Comparison of ENCODE assay signal across 14 cellular contexts in genomic region chr11:60845338-60845737, GRCh38. TPM values are rescaled to one million over a fixed set of nuclear protein-coding genes. Genes with fewer than 3 reads are reported as not detected.
DNase-seq lines count a peak whose midpoint lies in the region; ATAC-seq and TF ChIP-seq lines count a peak whose summit lies in the region.
"Had no signal": no experiment of that assay in that cellular context is flagged by ENCODE, and none has a peak within 500 bp of the region (broad histone marks: within the 10 kb centered on the region; RNA-seq: fewer than 3 reads in every experiment).

No MANE protein-coding gene starts in this region.

- no peak for TF ChIP-seq CTCF in HFFc6 (IDR thresholded peaks at IDR 0.05)

- peaks cover 4% of the 10 kb centered on the region for H3K36me3 ChIP-seq in CD4-positive, alpha-beta memory T cell (ENCODE audit: insufficient read depth, low read length)

- no peaks in the 10 kb centered on the region for H3K27me3 Mint-ChIP-seq in CD4-positive, alpha-beta memory T cell
- peaks cover 2% of the 10 kb centered on the region for H3K27me3 Mint-ChIP-seq in HFFc6 (ENCODE audit: insufficient read depth)
- no peaks in the 10 kb centered on the region for H3K27me3 Mint-ChIP-seq in activated naive CD8-positive, alpha-beta T cell treated with anti-CD3 and anti-CD28 coated beads for 36 hours
- H3K27me3 Mint-ChIP-seq in naive thymus-derived CD8-positive, alpha-beta T cell, result peaks cover 0 to 3% (median 0%) of the 10 kb centered on the region in 5 donors

- H3K27ac Mint-ChIP-seq in CD4-positive, alpha-beta memory T cell, result peak overlapping the region in 4 of 7 donors; percentile 58 to 77 (median 67)
- H3K27ac Mint-ChIP-seq in HFFc6, result peak overlapping the region; percentile 57
- no peak overlapping the region for H3K27ac Mint-ChIP-seq in activated naive CD8-positive, alpha-beta T cell treated with anti-CD3 and anti-CD28 coated beads for 36 hours
- peak overlapping the region in 6 of 10 donors; percentile 60 to 82 (median 72) for H3K27ac Mint-ChIP-seq in naive thymus-derived CD8-positive, alpha-beta T cell

- H3K27ac ChIP-seq in CD4-positive, alpha-beta memory T cell (ENCODE audit: low read depth, low read length), result no peak overlapping the region
- H3K27ac ChIP-seq: HL-60, skin epidermis, thyroid gland had no signal

- DNase-seq in CD4-positive, alpha-beta memory T cell, result no peak
- DNase-seq in HFFc6, result no peak
- DNase-seq in activated naive CD8-positive, alpha-beta T cell treated with anti-CD3 and anti-CD28 coated beads for 36 hours, result no peak
- no peak for DNase-seq in naive thymus-derived CD8-positive, alpha-beta T cell
- no peak for DNase-seq in ACHN
- DNase-seq in NCI-H2029 (lab: John Stamatoyannopoulos, UW), result no peak
- DNase-seq in NCI-H146 treated with DMSO at 0.1 percent for 48 hours (lab: John Stamatoyannopoulos, UW; ENCODE audit: unreplicated experiment), result no peak
- DNase-seq: kidney, MG63, RPMI8226, thyroid gland had no signal

- H3K4me3 ChIP-seq in CD4-positive, alpha-beta memory T cell (ENCODE audit: low read length in 2 of 2), result no peak overlapping the region
- H3K4me3 ChIP-seq: MG63, thyroid gland had no signal

- H3K9me3 Mint-ChIP-seq in CD4-positive, alpha-beta memory T cell, result peaks cover 0 to 3% (median 0%) of the 10 kb centered on the region in 8 donors
- H3K9me3 Mint-ChIP-seq in HFFc6, result no peaks in the 10 kb centered on the region
- H3K9me3 Mint-ChIP-seq in activated naive CD8-positive, alpha-beta T cell treated with anti-CD3 and anti-CD28 coated beads for 36 hours, result no peaks in the 10 kb centered on the region
- no peaks in the 10 kb centered on the region for H3K9me3 Mint-ChIP-seq in naive thymus-derived CD8-positive, alpha-beta T cell

- intact Hi-C loops in CD4-positive, alpha-beta memory T cell (cut with micrococcal nuclease), result no loop called here

- H3K4me1 Mint-ChIP-seq in CD4-positive, alpha-beta memory T cell, result peaks cover 28 to 52% (median 41%) of the 10 kb centered on the region in 4 donors
- peaks cover 42% of the 10 kb centered on the region for H3K4me1 Mint-ChIP-seq in HFFc6 (ENCODE audit: low read depth)
- H3K4me1 Mint-ChIP-seq in activated naive CD8-positive, alpha-beta T cell treated with anti-CD3 and anti-CD28 coated beads for 36 hours, result peaks cover 36% of the 10 kb centered on the region
- H3K4me1 Mint-ChIP-seq in naive thymus-derived CD8-positive, alpha-beta T cell, result peaks cover 32 to 52% (median 44%) of the 10 kb centered on the region in 4 donors

- peak overlapping the region in 3 of 8 donors; percentile 3 to 99 (median 96) for H3K4me3 Mint-ChIP-seq in CD4-positive, alpha-beta memory T cell
- peak overlapping the region; percentile 97; the same call in 1 of the 2 replicates for H3K4me3 Mint-ChIP-seq in HFFc6
- peak overlapping the region; percentile 89 for H3K4me3 Mint-ChIP-seq in activated naive CD8-positive, alpha-beta T cell treated with anti-CD3 and anti-CD28 coated beads for 36 hours
- H3K4me3 Mint-ChIP-seq in naive thymus-derived CD8-positive, alpha-beta T cell, result peak overlapping the region in 9 of 10 donors; percentile 0 to 94 (median 71)

- in situ Hi-C loops in ACHN (cut with HindIII; ENCODE audit: low pct_ligation_motif_present, low pct_unique_long_range_greater_than_20kb, low sequenced_read_pairs), result no loop called here

- ATAC-seq in naive thymus-derived CD8-positive, alpha-beta T cell, result no peak
- no peak for ATAC-seq in HG02981 (IDR thresholded peaks at IDR 0.05; ENCODE audit: unreplicated experiment)

- H3K36me3 Mint-ChIP-seq in CD4-positive, alpha-beta memory T cell, result peaks cover 21 to 31% of the 10 kb centered on the region in 2 donors
- H3K36me3 Mint-ChIP-seq in HFFc6 (ENCODE audit: low read depth), result peaks cover 6% of the 10 kb centered on the region
- H3K36me3 Mint-ChIP-seq in activated naive CD8-positive, alpha-beta T cell treated with anti-CD3 and anti-CD28 coated beads for 36 hours, result peaks cover 42% of the 10 kb centered on the region
- H3K36me3 Mint-ChIP-seq in naive thymus-derived CD8-positive, alpha-beta T cell, result peaks cover 0 to 45% (median 7%) of the 10 kb centered on the region in 3 donors

- H3K27me3 ChIP-seq in CD4-positive, alpha-beta memory T cell (ENCODE audit: insufficient read depth, low read length), result no peaks in the 10 kb centered on the region
- H3K27me3 ChIP-seq: MG63, thyroid gland had no signal

- POLR2A ChIA-PET in CD4-positive, alpha-beta memory T cell (lab: Charles Lee; ENCODE audit: partially characterized antibody), result no interaction called here
- POLR2A ChIA-PET in naive thymus-derived CD8-positive, alpha-beta T cell (lab: Charles Lee), result interaction anchor here (0.5 to 1.8 kb wide), 2 partner anchors 10 to 12 kb away, joined by 3 to 5 read pairs; partner anchors contain the start of gene PTGDR2

- no peaks in the 10 kb centered on the region for H3K9me3 ChIP-seq in CD4-positive, alpha-beta memory T cell (ENCODE audit: control insufficient read depth in 1 of 2, low read length in 2 of 2)
- H3K9me3 ChIP-seq: MG63, thyroid gland had no signal

- CTCF ChIA-PET in CD4-positive, alpha-beta memory T cell (lab: Charles Lee; ENCODE audit: partially characterized antibody), result no interaction called here

- peaks cover 38% of the 10 kb centered on the region for H3K4me1 ChIP-seq in CD4-positive, alpha-beta memory T cell (ENCODE audit: insufficient read depth, low read length)

RNA-seq across cellular contexts. Expression of gene CCDC86, which starts 3.4 kb away (rescaled TPM):
- 1 to 10 TPM; 7.5 to 9.6 TPM for total RNA-seq in CD4-positive, alpha-beta memory T cell
- polyA plus RNA-seq in CD4-positive, alpha-beta memory T cell, result 10 to 100 TPM; 12.5 to 17.2 TPM
- 10 to 100 TPM; 45.4 to 66.3 (median 54.4) TPM for total RNA-seq in HFFc6 (2021; fragmentation: NEBNext Ultra II Directional; extraction: Animal tissue kit (Norgen Biotek cat#: 25700))
- total RNA-seq in activated naive CD8-positive, alpha-beta T cell treated with anti-CD3 and anti-CD28 coated beads for 36 hours, result 10 to 100 TPM; 94.4 to 96.3 TPM
- total RNA-seq in naive thymus-derived CD8-positive, alpha-beta T cell, result 10 to 100 TPM; 11.3 to 12.0 TPM
- 10 to 100 TPM; 10.8 to 27.1 (median 18.5) TPM for polyA plus RNA-seq in naive thymus-derived CD8-positive, alpha-beta T cell

RNA-seq across cellular contexts. Expression of gene PTGDR2, which starts 10.4 kb away (rescaled TPM):
- total RNA-seq in CD4-positive, alpha-beta memory T cell, result 1 to 10 TPM; 3.6 TPM
- polyA plus RNA-seq in CD4-positive, alpha-beta memory T cell, result 1 to 10 TPM; 1.9 to 3.5 TPM
- not detected for total RNA-seq in HFFc6 (2021; fragmentation: NEBNext Ultra II Directional; extraction: Animal tissue kit (Norgen Biotek cat#: 25700))
- total RNA-seq in activated naive CD8-positive, alpha-beta T cell treated with anti-CD3 and anti-CD28 coated beads for 36 hours, result under 1 TPM; 0.12 to 0.16 TPM
- under 1 TPM in 1 of 2 experiments, not detected in 1; 0.16 TPM for total RNA-seq in naive thymus-derived CD8-positive, alpha-beta T cell
- under 1 TPM in 1 of 3 donors, not detected in 2; 0.16 TPM for polyA plus RNA-seq in naive thymus-derived CD8-positive, alpha-beta T cell

RNA-seq across cellular contexts. Expression of gene ZP1, which starts 22.0 kb away (rescaled TPM):
- total RNA-seq in CD4-positive, alpha-beta memory T cell, result under 1 TPM; 0.33 to 0.41 TPM
- under 1 TPM in 1 of 2 donors, not detected in 1; 0.50 TPM for polyA plus RNA-seq in CD4-positive, alpha-beta memory T cell
- under 1 TPM in 3 of 6 experiments, not detected in 3; 0.13 to 0.30 (median 0.29) TPM for total RNA-seq in HFFc6 (2021; fragmentation: NEBNext Ultra II Directional; extraction: Animal tissue kit (Norgen Biotek cat#: 25700))
- not detected for total RNA-seq in activated naive CD8-positive, alpha-beta T cell treated with anti-CD3 and anti-CD28 coated beads for 36 hours
- total RNA-seq in naive thymus-derived CD8-positive, alpha-beta T cell, result not detected
- polyA plus RNA-seq in naive thymus-derived CD8-positive, alpha-beta T cell, result not detected
- total RNA-seq: kidney, thyroid gland had no signal
